1 cellular context compared by ENCODE assay signal in the genomic region with DNA sequence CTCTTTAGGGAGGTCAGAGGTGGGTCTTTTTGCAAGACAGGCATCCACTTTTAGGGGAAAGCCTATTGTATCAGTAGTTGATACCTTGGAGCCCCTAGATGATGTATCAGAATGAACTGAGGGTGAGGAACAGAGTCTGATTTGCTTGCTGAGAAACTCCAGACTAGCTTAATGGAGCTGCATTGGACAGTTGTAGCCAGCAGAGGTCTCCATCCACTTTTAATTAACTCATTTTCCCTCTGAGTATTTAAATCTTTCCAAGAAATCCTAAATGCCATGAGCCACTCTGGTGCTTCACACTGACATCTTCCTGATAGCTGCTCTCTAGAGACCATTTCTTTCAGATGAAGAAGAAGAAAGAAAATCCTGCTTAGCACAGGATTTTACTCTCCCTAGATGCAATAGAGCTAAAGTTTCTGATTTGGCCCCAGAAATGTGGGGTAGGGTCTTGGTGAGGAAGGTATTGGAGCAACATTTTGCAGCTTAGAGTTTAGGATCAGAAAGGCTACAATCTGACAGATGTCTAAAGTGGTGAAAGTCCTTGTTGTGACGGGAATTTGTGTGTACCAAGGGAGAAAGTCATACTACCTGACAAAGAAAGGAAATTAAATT.
TF ChIP-seq lines count a peak whose summit lies in the region.

No MANE protein-coding gene starts in this region.

TF ChIP-seq in HCT116, 20 proteins besides CTCF, POLR2A, EP300 and RAD21 (continued from another document):
- TF ChIP-seq REST (IDR thresholded peaks at IDR 0.05; ENCODE audit: low read depth) (no peak), EGR1 (IDR thresholded peaks at IDR 0.05; ENCODE audit: low read depth) (no peak), SIN3A (IDR thresholded peaks at IDR 0.05; ENCODE audit: low read depth) (no peak), ZNF274 (IDR thresholded peaks at IDR 0.05; ENCODE audit: low read depth, low read length) (no peak), ZFX (IDR thresholded peaks at IDR 0.05) (no peak)
